1 cellular context compared by ENCODE assay signal in genomic region chr9:125747765-125748510, GRCh38.
TF ChIP-seq lines count a peak whose summit lies in the region.

No MANE protein-coding gene starts in this region.

TF ChIP-seq in HCT116, 20 proteins besides CTCF, POLR2A, EP300 and RAD21 (continued from another document):
- no peak for TF ChIP-seq JUND (IDR thresholded peaks at IDR 0.05)
- no peak for TF ChIP-seq ELF1 (IDR thresholded peaks at IDR 0.05; ENCODE audit: borderline replicate concordance, low read depth)
- no peak for TF ChIP-seq FOSL1 (IDR thresholded peaks at IDR 0.05; ENCODE audit: low read depth)
- TF ChIP-seq TCF7L2 (IDR thresholded peaks at IDR 0.05; ENCODE audit: borderline replicate concordance, extremely low read depth, insufficient read depth, insufficient read length): no peak
TF ChIP-seq in HCT116: peak in this region for 0.
